ENCODE assay signal across 8 cellular contexts in the genomic region with DNA sequence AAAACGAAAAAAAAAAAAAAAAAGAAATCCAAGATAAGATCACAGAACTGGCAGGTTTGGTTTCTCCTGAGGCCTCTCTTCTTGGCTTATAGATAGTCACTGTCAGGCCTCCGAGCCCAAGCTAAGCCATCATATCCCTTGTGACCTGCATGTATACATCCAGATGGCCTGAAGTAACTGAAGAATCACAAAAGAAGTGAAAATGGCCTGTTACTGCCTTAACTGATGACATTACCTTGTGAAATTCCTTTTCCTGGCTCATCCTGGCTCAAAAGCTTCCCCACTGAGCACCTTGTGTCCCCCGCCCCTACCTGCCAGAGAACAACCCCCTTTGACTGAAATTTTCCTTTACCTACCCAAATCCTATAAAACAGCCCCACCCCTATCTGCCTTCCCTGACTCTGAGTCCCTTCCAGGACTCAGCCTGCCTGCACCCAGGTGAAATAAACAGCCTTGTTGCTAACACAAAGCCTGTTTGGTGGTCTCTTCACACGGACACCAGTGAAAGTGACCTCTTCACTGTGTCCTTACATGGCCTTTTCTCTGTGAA. TPM values are rescaled to one million over a fixed set of nuclear protein-coding genes. Genes with fewer than 3 reads are reported as not detected.
DNase-seq lines count a peak whose midpoint lies in the region; ATAC-seq and TF ChIP-seq lines count a peak whose summit lies in the region.
"Not testable (repeated sequence)": the region's sequence is repeated elsewhere in the genome, so short reads cannot be mapped to it uniquely, and the experiment has no call there.

No MANE protein-coding gene starts in this region.

- intact Hi-C loops in activated CD4-positive, alpha-beta T cell treated with anti-CD3 and anti-CD28 coated beads for 36 hours (cut with DNase I, micrococcal nuclease), result loop anchor here (1.0 kb wide), 9 partner anchors 36 to 719 kb away; a partner anchor contains a TSS

- H3K9me2 ChIP-seq in GM23338 (ENCODE audit: insufficient read depth); hepatocyte (replicated peaks; ENCODE audit: insufficient read depth); neural cell (ENCODE audit: insufficient read depth, low read length): not testable (repeated sequence)

- not testable (repeated sequence) for TF ChIP-seq RAD21 in neural cell (conservative IDR thresholded peaks at IDR 0.05)

- CTCF ChIA-PET in activated CD4-positive, alpha-beta T cell treated with anti-CD3 and anti-CD28 coated beads for 36 hours (lab: Charles Lee), result not testable (repeated sequence)

- H3K4me1 Mint-ChIP-seq in GM23338, result peaks cover 18% of the 10 kb centered on the region
- H3K4me1 Mint-ChIP-seq in activated CD4-positive, alpha-beta T cell treated with anti-CD3 and anti-CD28 coated beads for 36 hours, result peaks cover 40% of the 10 kb centered on the region

- H3K4me3 ChIP-seq in GM08714 (ENCODE audit: low read length) (peak overlapping the region; percentile 96; the same call in 1 of the 2 replicates), GM23338 (peak overlapping the region; percentile 98), HUES64 (ENCODE audit: low read length) (peak overlapping the region; percentile 79), cardiac fibroblast (replicated peaks in 1 of 2; ENCODE audit: low read depth in 2 of 2, low read length in 2 of 2) (peak overlapping the region; percentile 96 to 98), neural cell (ENCODE audit: low read length) (peak overlapping the region; percentile 99)
- not testable (repeated sequence) for H3K4me3 ChIP-seq in hepatocyte

- POLR2A ChIA-PET in activated CD4-positive, alpha-beta T cell treated with anti-CD3 and anti-CD28 coated beads for 36 hours (lab: Charles Lee), result interaction anchor here (0.6 kb wide), 1 partner anchor 39 kb away, joined by 7 read pairs; no protein-coding TSS in a partner anchor

- H3K79me2 ChIP-seq in GM23338 (replicated peaks; ENCODE audit: insufficient read depth) (peaks cover 50% of the 10 kb centered on the region), hepatocyte (peaks cover 50% of the 10 kb centered on the region), neural cell (replicated peaks; ENCODE audit: insufficient read depth, low read length) (peaks cover 27% of the 10 kb centered on the region)

- 0 out of 2 replicates have a peak, but pooled peaks cover 10% of the 10 kb centered on the region for H3F3A ChIP-seq in GM23338 (replicated peaks; ENCODE audit: low read depth)
- H3F3A ChIP-seq in neural cell (ENCODE audit: insufficient read depth, low read length, poor library complexity, severe bottlenecking), result not testable (repeated sequence)

- peaks cover 12% of the 10 kb centered on the region for H3K4me1 ChIP-seq in GM23338 (ENCODE audit: insufficient read depth)
- not testable (repeated sequence) for H3K4me1 ChIP-seq in HUES64 (ENCODE audit: insufficient read depth, low read length)
- peaks cover 14% of the 10 kb centered on the region for H3K4me1 ChIP-seq in hepatocyte (ENCODE audit: insufficient read depth)

- H3K27ac Mint-ChIP-seq in GM23338, result peak overlapping the region; percentile 98
- H3K27ac Mint-ChIP-seq in activated CD4-positive, alpha-beta T cell treated with anti-CD3 and anti-CD28 coated beads for 36 hours, result peak overlapping the region; percentile 98

- peak overlapping the region; percentile 92 for H3K4me3 Mint-ChIP-seq in GM23338
- H3K4me3 Mint-ChIP-seq in activated CD4-positive, alpha-beta T cell treated with anti-CD3 and anti-CD28 coated beads for 36 hours, result peak overlapping the region; percentile 94

- H3K36me3 ChIP-seq in GM23338 (ENCODE audit: insufficient read depth); HUES64 (ENCODE audit: insufficient read depth, low read length); hepatocyte (replicated peaks; ENCODE audit: insufficient read depth, low read depth); neural cell (ENCODE audit: insufficient read depth, low read length): not testable (repeated sequence)

- H4K20me1 ChIP-seq in GM23338 (replicated peaks; ENCODE audit: insufficient read depth) (peaks cover 10% of the 10 kb centered on the region; the same call in 1 of the 2 replicates), hepatocyte (ENCODE audit: insufficient read depth, poor library complexity, severe bottlenecking) (peaks cover 35% of the 10 kb centered on the region)
- not testable (repeated sequence) for H4K20me1 ChIP-seq in neural cell (ENCODE audit: insufficient read depth)

- H3K9ac ChIP-seq in HUES64 (ENCODE audit: low read depth, low read length), result peak overlapping the region; percentile 91
- peak overlapping the region; percentile 85 for H3K9ac ChIP-seq in neural cell (ENCODE audit: low read length)

- H2AFZ ChIP-seq in GM23338, result not testable (repeated sequence)
- peak overlapping the region; percentile 46 for H2AFZ ChIP-seq in hepatocyte
- peak overlapping the region; percentile 58 for H2AFZ ChIP-seq in neural cell (ENCODE audit: low read depth, low read length)

- H3K9me3 Mint-ChIP-seq in GM23338, result peaks cover 39% of the 10 kb centered on the region
- H3K9me3 Mint-ChIP-seq in activated CD4-positive, alpha-beta T cell treated with anti-CD3 and anti-CD28 coated beads for 36 hours (ENCODE audit: low read depth), result not testable (repeated sequence)

- H3K27ac ChIP-seq in GM23338 (ENCODE audit: low read depth) (peak overlapping the region; percentile 81), HUES64 (ENCODE audit: low read depth, low read length) (peak overlapping the region; percentile 99), hepatocyte (peak overlapping the region; percentile 98), neural cell (ENCODE audit: low read length) (peak overlapping the region; percentile 86), temporal lobe (ENCODE audit: low read depth, low read length) (peak overlapping the region; percentile 82)

- TF ChIP-seq CTCF in GM23338 (conservative IDR thresholded peaks at IDR 0.05; ENCODE audit: low read depth in 2 of 2); cardiac fibroblast (IDR thresholded peaks at IDR 0.05; ENCODE audit: low read depth, low read length); hepatocyte (IDR thresholded peaks at IDR 0.05; ENCODE audit: poor library complexity); neural cell (IDR thresholded peaks at IDR 0.05; ENCODE audit: poor library complexity, severe bottlenecking): not testable (repeated sequence)

- peaks cover 18% of the 10 kb centered on the region for H3K27me3 Mint-ChIP-seq in GM23338 (ENCODE audit: insufficient read depth, low read depth, poor library complexity)
- H3K27me3 Mint-ChIP-seq in activated CD4-positive, alpha-beta T cell treated with anti-CD3 and anti-CD28 coated beads for 36 hours, result not testable (repeated sequence)

- TF ChIP-seq EP300 in neural cell (conservative IDR thresholded peaks at IDR 0.05; ENCODE audit: poor library complexity, severe bottlenecking), result not testable (repeated sequence)

- 36% methylated on average over 3 of the region's 4 CpGs for WGBS in HUES64
- 36% methylated on average over 4 of the region's 4 CpGs for WGBS in hepatocyte (ENCODE audit: low lambda C conversion rate, missing lambda C conversion rate)

- H3K36me3 Mint-ChIP-seq in GM23338 (ENCODE audit: low read depth), result peaks cover 30% of the 10 kb centered on the region
- not testable (repeated sequence) for H3K36me3 Mint-ChIP-seq in activated CD4-positive, alpha-beta T cell treated with anti-CD3 and anti-CD28 coated beads for 36 hours (ENCODE audit: low read depth)

- H3K27me3 ChIP-seq in GM23338 (ENCODE audit: insufficient read depth); HUES64 (ENCODE audit: insufficient read depth, low read length); hepatocyte; neural cell (ENCODE audit: insufficient read depth, low read depth, low read length): not testable (repeated sequence)

- H3K4me2 ChIP-seq in GM23338, result peak overlapping the region; percentile 96
- peak overlapping the region; percentile 76 for H3K4me2 ChIP-seq in hepatocyte
- peak overlapping the region; percentile 10 for H3K4me2 ChIP-seq in neural cell (ENCODE audit: low read length)

- peaks cover 10% of the 10 kb centered on the region; the same call in 1 of the 2 replicates for H3K9me3 ChIP-seq in HUES64 (ENCODE audit: insufficient read depth, low read depth, low read length)
- H3K9me3 ChIP-seq in hepatocyte (ENCODE audit: low read depth); neural cell (ENCODE audit: low read length): not testable (repeated sequence)

- not testable (repeated sequence) for DNase-seq in GM23338 (ENCODE audit: low spot score); activated CD4-positive, alpha-beta T cell treated with anti-CD3 and anti-CD28 coated beads for 36 hours; cardiac fibroblast (ENCODE audit: low read depth in 2 of 2); hepatocyte (ENCODE audit: low spot score)

- ATAC-seq in GM23338, result peak; percentile 2; the same call in 1 of the 3 replicates
- peak; percentile 33 for ATAC-seq in activated CD4-positive, alpha-beta T cell treated with anti-CD3 and anti-CD28 coated beads for 36 hours

RNA-seq across cellular contexts. Expression of a gene that starts 36.0 kb away (rescaled TPM):
- 19.8 and 21.0 TPM in 2 replicates for total RNA-seq in GM23338 (2014; rRNA removed; shearing (Covaris generic))
- polyA plus RNA-seq in GM23338 (2016; fragmentation: Nextera tagmentation; extraction: Ambion mirVana) (3.7 and 3.8 TPM in 2 replicates), hepatocyte (6.9 and 7.2 TPM in 2 replicates), neural cell (79.4 and 89.4 TPM in 2 replicates)
- polyA plus RNA-seq in HUES64 (2013, experiment 1 of 2), result 8.5 TPM
- 9.2 TPM for polyA plus RNA-seq in HUES64 (2013, experiment 2 of 2)
- total RNA-seq in activated CD4-positive, alpha-beta T cell treated with anti-CD3 and anti-CD28 coated beads for 36 hours, result 1 to 10 TPM; 7.8 TPM
- total RNA-seq in hepatocyte (9.4 and 15.9 TPM in 2 replicates), temporal lobe (39.1 TPM)
- polyA minus RNA-seq in neural cell, result 53.3 and 62.5 TPM in 2 replicates

Comparison
In these comparisons a context has a peak if more than half of its experiments do, and no peak if none do; other contexts are left out.
1. H3K4me2 ChIP-seq: peak in every context shown above with its lines; median percentile 96 in GM23338; 76 in hepatocyte; 10 in neural cell.